23 cellular contexts compared by ENCODE assay signal in genomic region chr14:104445086-104445485, GRCh38.
"Had no signal": no experiment of that assay in that cellular context is flagged by ENCODE, and none has a peak within 500 bp of the region (broad histone marks: within the 10 kb centered on the region; RNA-seq: fewer than 3 reads in every experiment).

No MANE protein-coding gene starts in this region.

- H3K4me1 Mint-ChIP-seq: activated CD4-positive, alpha-beta T cell treated with anti-CD3 and anti-CD28 coated beads for 36 hours; activated naive CD8-positive, alpha-beta T cell treated with anti-CD3 and anti-CD28 coated beads, Interleukin-2, amount 50 U/mL, for 24 hours; nephron had no signal

- H3K4me1 ChIP-seq: pancreas, sigmoid colon, SJSA1, suprapubic skin, tibial nerve had no signal

- H3K4me3 ChIP-seq: hepatocyte, pancreas, sigmoid colon, SJSA1, smooth muscle cell, suprapubic skin, tibial nerve had no signal

- H3K36me3 ChIP-seq: neutrophil, pancreas, sigmoid colon, SJSA1, suprapubic skin, tibial nerve had no signal

- DNase-seq: activated CD4-positive, alpha-beta T cell treated with anti-CD3 and anti-CD28 coated beads for 36 hours; activated CD4-positive, alpha-beta T cell treated with anti-CD3 and anti-CD28 coated beads, Interleukin-2, amount 50 U/mL, for 4 hours; activated naive CD4-positive, alpha-beta T cell treated with anti-CD3 and anti-CD28 coated beads for 36 hours; activated naive CD8-positive, alpha-beta T cell treated with anti-CD3 and anti-CD28 coated beads, Interleukin-2, amount 50 U/mL, for 24 hours; effector memory CD4-positive, alpha-beta T cell; foreskin melanocyte; kidney glomerular epithelial cell; left ventricle myocardium superior; pancreas; sigmoid colon; stimulated activated CD4-positive, alpha-beta T cell treated with anti-CD3 and anti-CD28 coated beads, Interleukin-15, amount 100 ng/mL, for 24 hours; T-helper 1 cell; T-helper 9 cell had no signal

- H3K27ac ChIP-seq: hepatocyte, neutrophil, pancreas, sigmoid colon, SJSA1, suprapubic skin, tibial nerve had no signal

- H3K4me3 Mint-ChIP-seq: activated CD4-positive, alpha-beta T cell treated with anti-CD3 and anti-CD28 coated beads for 36 hours; activated naive CD4-positive, alpha-beta T cell treated with anti-CD3 and anti-CD28 coated beads for 36 hours; activated naive CD8-positive, alpha-beta T cell treated with anti-CD3 and anti-CD28 coated beads, Interleukin-2, amount 50 U/mL, for 24 hours; activated T-helper 17 cell treated with anti-CD3 and anti-CD28 coated beads, Interleukin-2, amount 50 U/mL, for 72 hours; nephron; stimulated activated naive CD8-positive, alpha-beta T cell treated with anti-CD3 and anti-CD28 coated beads, Interleukin-15, Interleukin-2, amounts not matched to agents 100 ng/mL and 50 ng/mL, for 24 hours had no signal

- ATAC-seq: activated CD4-positive, alpha-beta T cell treated with anti-CD3 and anti-CD28 coated beads for 36 hours; activated naive CD8-positive, alpha-beta T cell treated with anti-CD3 and anti-CD28 coated beads, Interleukin-2, amount 50 U/mL, for 24 hours; esophagus mucosa; left ventricle myocardium superior; pancreas had no signal

- H3K27ac Mint-ChIP-seq: activated CD4-positive, alpha-beta T cell treated with anti-CD3 and anti-CD28 coated beads for 36 hours; activated naive CD4-positive, alpha-beta T cell treated with anti-CD3 and anti-CD28 coated beads for 36 hours; nephron had no signal

- H3K27me3 ChIP-seq: hepatocyte, neutrophil, SJSA1, tibial nerve had no signal

- H3K9me3 ChIP-seq: neutrophil, pancreas, SJSA1, suprapubic skin had no signal
